1 cellular context compared by ENCODE assay signal in genomic region chr6:52403086-52403485, GRCh38.
TF ChIP-seq lines count a peak whose summit lies in the region.

No MANE protein-coding gene starts in this region.

TF ChIP-seq in HepG2, 621 proteins besides CTCF, POLR2A, EP300 and RAD21:
- TF ChIP-seq ZNF296 (CRISPR knock-in tag; conservative IDR thresholded peaks at IDR 0.05) (no peak), AGO2 (optimal IDR thresholded peaks at IDR 0.05; ENCODE audit: low read depth, low read length) (peak; percentile 52)
